1 cellular context compared by ENCODE assay signal in genomic region chr17:48239603-48239995, GRCh38.
TF ChIP-seq lines count a peak whose summit lies in the region.

No MANE protein-coding gene starts in this region.

TF ChIP-seq in HCT116, 20 proteins besides CTCF, POLR2A, EP300 and RAD21 (continued from another document):
- TF ChIP-seq ZFX (IDR thresholded peaks at IDR 0.05) (no peak), ZNF274 (IDR thresholded peaks at IDR 0.05; ENCODE audit: low read depth, low read length) (no peak), SIN3A (IDR thresholded peaks at IDR 0.05; ENCODE audit: low read depth) (no peak), ELF1 (IDR thresholded peaks at IDR 0.05; ENCODE audit: borderline replicate concordance, low read depth) (no peak), YY1 (IDR thresholded peaks at IDR 0.05; ENCODE audit: extremely low read depth, insufficient replicate concordance, low read depth, low read length) (no peak), JUND (IDR thresholded peaks at IDR 0.05) (no peak), POLR2AphosphoS5 (IDR thresholded peaks at IDR 0.05; ENCODE audit: low read depth, low read length) (no peak), REST (IDR thresholded peaks at IDR 0.05; ENCODE audit: low read depth) (no peak), FOSL1 (IDR thresholded peaks at IDR 0.05; ENCODE audit: low read depth) (no peak), SP1 (IDR thresholded peaks at IDR 0.05; ENCODE audit: low read depth) (no peak), SRF (IDR thresholded peaks at IDR 0.05; ENCODE audit: low read depth) (no peak), EGR1 (IDR thresholded peaks at IDR 0.05; ENCODE audit: low read depth) (no peak), ATF3 (IDR thresholded peaks at IDR 0.05) (no peak)
